Comparison of ENCODE assay signal across 8 cellular contexts in genomic region chrX:81202989-81203388, GRCh38. TPM values are rescaled to one million over a fixed set of nuclear protein-coding genes. Genes with fewer than 3 reads are reported as not detected.
A peak's percentile ranks its signal among the peaks of the same experiment; 100 is the strongest.
DNase-seq lines count a peak whose midpoint lies in the region; ATAC-seq and TF ChIP-seq lines count a peak whose summit lies in the region.

No MANE protein-coding gene starts in this region.

- H3K4me3 ChIP-seq in Caco-2 (ENCODE audit: low read depth, low read length) (no peak overlapping the region; the same call in 1 of the 2 replicates), endocrine pancreas (ENCODE audit: control insufficient read depth, insufficient read depth, low read length) (peak overlapping the region; percentile 97), neuron (ENCODE audit: low read length) (peak overlapping the region; percentile 69)

- H3K27me3 ChIP-seq in Caco-2 (replicated peaks; ENCODE audit: control insufficient read depth, insufficient read depth, low read length) (no peaks in the 10 kb centered on the region), endocrine pancreas (ENCODE audit: control insufficient read depth, insufficient read depth, low read length) (no peaks in the 10 kb centered on the region), neuron (ENCODE audit: insufficient read depth, low read length) (no peaks in the 10 kb centered on the region)

- H3K4me3 Mint-ChIP-seq in Caco-2 (ENCODE audit: unreplicated experiment), result peak overlapping the region; percentile 77

- ATAC-seq in HG03378 (IDR thresholded peaks at IDR 0.05; ENCODE audit: unreplicated experiment) (no peak), HG02938 (IDR thresholded peaks at IDR 0.05; ENCODE audit: unreplicated experiment) (no peak)

- DNase-seq in Caco-2 (no peak), OCI-M1 (lab: John Stamatoyannopoulos, UW) (peak; percentile 68), cerebellar cortex (ENCODE audit: low spot score) (no peak), HuH-7 (ENCODE audit: low spot score) (no peak)

- H2AFZ ChIP-seq in neuron (ENCODE audit: low read depth, low read length), result no peak overlapping the region

- BruUV-seq in Caco-2 (replicated peaks; lab: Mats Ljungman, UMichigan), result no TSS peak

- no peaks in the 10 kb centered on the region for H3K27me3 Mint-ChIP-seq in Caco-2 (ENCODE audit: insufficient read depth, unreplicated experiment)

- no peaks in the 10 kb centered on the region for H3K36me3 Mint-ChIP-seq in Caco-2 (ENCODE audit: insufficient read depth, unreplicated experiment)

- H3K4me1 Mint-ChIP-seq in Caco-2 (ENCODE audit: low read depth, unreplicated experiment), result no peaks in the 10 kb centered on the region

- no peaks in the 10 kb centered on the region for H3K4me1 ChIP-seq in Caco-2
- H3K4me1 ChIP-seq in endocrine pancreas (ENCODE audit: control insufficient read depth, insufficient read depth, low read length), result no peaks in the 10 kb centered on the region
- H3K4me1 ChIP-seq in neuron (ENCODE audit: insufficient read depth, low read length), result peaks cover 2% of the 10 kb centered on the region

- no peaks in the 10 kb centered on the region for H3K9me3 ChIP-seq in Caco-2
- H3K9me3 ChIP-seq in endocrine pancreas (ENCODE audit: control insufficient read depth, low read length), result no peaks in the 10 kb centered on the region
- H3K9me3 ChIP-seq in neuron (ENCODE audit: low read length), result no peaks in the 10 kb centered on the region

- no peak overlapping the region for H3K27ac Mint-ChIP-seq in Caco-2 (ENCODE audit: unreplicated experiment)

- POLR2A ChIA-PET in Caco-2 (lab: Charles Lee), result no interaction called here

- TF ChIP-seq CTCF in Caco-2 (IDR thresholded peaks at IDR 0.05; ENCODE audit: insufficient read depth in 1 of 2, low read depth in 1 of 2, low read length in 1 of 2, severe bottlenecking in 1 of 2, unreplicated experiment in 1 of 2), result no peak

- peak overlapping the region; percentile 26 for H3K9ac ChIP-seq in endocrine pancreas (ENCODE audit: control insufficient read depth, insufficient read depth, low read length)

- CTCF ChIA-PET in Caco-2 (lab: Charles Lee), result no interaction called here

- H3K36me3 ChIP-seq in Caco-2 (ENCODE audit: control insufficient read depth, insufficient read depth, low read length) (no peaks in the 10 kb centered on the region), endocrine pancreas (ENCODE audit: control insufficient read depth, insufficient read depth, low read length) (no peaks in the 10 kb centered on the region), neuron (ENCODE audit: insufficient read depth, low read length) (no peaks in the 10 kb centered on the region)

- intact Hi-C loops in Caco-2 (cut with micrococcal nuclease; ENCODE audit: unreplicated experiment), result no loop called here

- no peaks in the 10 kb centered on the region for H3K9me3 Mint-ChIP-seq in Caco-2 (ENCODE audit: unreplicated experiment)

RNA-seq across cellular contexts. Expression of gene SH3BGRL, which starts 1.1 kb away (rescaled TPM):
- 24.6 and 32.1 TPM in 2 replicates for total RNA-seq in Caco-2 (2022)

RNA-seq across cellular contexts. Expression of gene HMGN5, which starts 1.3 kb away (rescaled TPM):
- 1.1 and 1.9 TPM in 2 replicates for total RNA-seq in Caco-2 (2022)
